In genomic region chr5:119452060-119452372, GRCh38 we compare ENCODE assay signal across 8 cellular contexts. TPM values are rescaled to one million over a fixed set of nuclear protein-coding genes. Genes with fewer than 3 reads are reported as not detected.
A peak's percentile ranks its signal among the peaks of the same experiment; 100 is the strongest.
DNase-seq lines count a peak whose midpoint lies in the region; ATAC-seq and TF ChIP-seq lines count a peak whose summit lies in the region.

No MANE protein-coding gene starts in this region.

- peak; percentile 0 for ATAC-seq in GM19023 (IDR thresholded peaks at IDR 0.05; ENCODE audit: unreplicated experiment)
- ATAC-seq in T-cell (replicated peaks in 1 of 4): no peak
- ATAC-seq in HG03095 (IDR thresholded peaks at IDR 0.05; ENCODE audit: unreplicated experiment): no peak
- ATAC-seq in GM18498 (IDR thresholded peaks at IDR 0.05; ENCODE audit: unreplicated experiment): no peak

- H3K27me3 Mint-ChIP-seq in T-cell: peaks cover 0 to 4% of the 10 kb centered on the region in 2 donors

- H3K4me1 Mint-ChIP-seq in T-cell: peaks cover 20 to 28% (median 28%) of the 10 kb centered on the region in 3 donors

- no peaks in the 10 kb centered on the region for H3K9me3 Mint-ChIP-seq in T-cell

- POLR2A ChIA-PET in T-cell (lab: Charles Lee): no interaction called here

- H3K4me3 ChIP-seq in fibroblast of villous mesenchyme (ENCODE audit: low read depth, low read length) (peak overlapping the region; percentile 84), skeletal muscle cell (ENCODE audit: low read depth, low read length) (peak overlapping the region; percentile 85)

- H3K36me3 Mint-ChIP-seq in T-cell: peaks cover 6% of the 10 kb centered on the region

- H3K4me3 Mint-ChIP-seq in T-cell: peak overlapping the region; percentile 93 to 96 (median 94)

- TF ChIP-seq CTCF in fibroblast of villous mesenchyme (IDR thresholded peaks at IDR 0.05; ENCODE audit: insufficient read depth, low read depth, low read length): no peak

- H3K27ac Mint-ChIP-seq in T-cell: peak overlapping the region; percentile 87 to 93

- DNase-seq in T-cell (no peak), fibroblast of villous mesenchyme (ENCODE audit: low read depth) (no peak), skeletal muscle cell (ENCODE audit: low read depth) (no peak), DMS53 (lab: John Stamatoyannopoulos, UW) (no peak), DMS79 treated with DMSO at 0.1 percent for 48 hours (lab: John Stamatoyannopoulos, UW) (no peak)

- CTCF ChIA-PET in T-cell (lab: Charles Lee): interaction anchor here in 1 of 2 donors (0.8 to 3.2 kb wide), 2 partner anchors 39 to 464 kb away, joined by 3 to 8 read pairs; partner anchors contain the start of gene DTWD2

RNA-seq across cellular contexts. Expression of gene HSD17B4, which starts 0.3 kb away (rescaled TPM):
- 10 to 100 TPM; 32.1 to 79.6 (median 54.0) TPM for total RNA-seq in T-cell
- total RNA-seq in fibroblast of villous mesenchyme: 128 and 183 TPM in 2 replicates
